8 cellular contexts compared by ENCODE assay signal in genomic region chr13:80342541-80343371, GRCh38. TPM values are rescaled to one million over a fixed set of nuclear protein-coding genes. Genes with fewer than 3 reads are reported as not detected.
DNase-seq lines count a peak whose midpoint lies in the region; ATAC-seq and TF ChIP-seq lines count a peak whose summit lies in the region.

No MANE protein-coding gene starts in this region.

- H4K20me1 ChIP-seq in neural progenitor cell (ENCODE audit: low read depth): peaks cover 22% of the 10 kb centered on the region

- H3K36me3 Mint-ChIP-seq in neural progenitor cell: peaks cover 14% of the 10 kb centered on the region

- peak; percentile 94 for DNase-seq in COLO668 (lab: John Stamatoyannopoulos, UW; ENCODE audit: unreplicated experiment)
- peak; percentile 82 for DNase-seq in HK-2 (ENCODE audit: unreplicated experiment)
- DNase-seq in RPMI8226: peak; percentile 58
- DNase-seq in activated gamma-delta T cell treated with anti-CD3 and anti-CD28 coated beads, Interleukin-2, amount 50 U/mL, for 16 hours (ENCODE audit: low read depth): peak; percentile 71
- DNase-seq in foreskin melanocyte: peak; percentile 62
- DNase-seq in neural progenitor cell (ENCODE audit: low spot score): peak; percentile 90

- H3K27me3 ChIP-seq in neural progenitor cell: peaks cover 17% of the 10 kb centered on the region

- H3K27ac ChIP-seq in neural progenitor cell: no peak overlapping the region
- peak overlapping the region; percentile 84 for H3K27ac ChIP-seq in temporal lobe (ENCODE audit: low read depth, low read length)

- peak; percentile 48 for ATAC-seq in GM19467 (IDR thresholded peaks at IDR 0.05; ENCODE audit: unreplicated experiment)

- H3K9me3 Mint-ChIP-seq in neural progenitor cell: peaks cover 10% of the 10 kb centered on the region

- peak overlapping the region; percentile 80 for H3K4me2 ChIP-seq in neural progenitor cell

- H3K79me2 ChIP-seq in neural progenitor cell (ENCODE audit: low read depth): peaks cover 30% of the 10 kb centered on the region

- peak overlapping the region; percentile 80 for H2AFZ ChIP-seq in neural progenitor cell (replicated peaks)

- H3K4me3 Mint-ChIP-seq in neural progenitor cell: peak overlapping the region; percentile 91

- no peaks in the 10 kb centered on the region for H3K9me3 ChIP-seq in neural progenitor cell (ENCODE audit: low read depth)

- TF ChIP-seq CTCF in neural progenitor cell (IDR thresholded peaks at IDR 0.05): peak; percentile 98

- no peak overlapping the region for H3K9ac ChIP-seq in neural progenitor cell

- peaks cover 5% of the 10 kb centered on the region for H3K27me3 Mint-ChIP-seq in neural progenitor cell (ENCODE audit: insufficient read depth, low read depth)

- H3F3A ChIP-seq in neural progenitor cell (ENCODE audit: low read depth): peaks cover 36% of the 10 kb centered on the region

- peak overlapping the region; percentile 99 for H3K27ac Mint-ChIP-seq in neural progenitor cell

- H3K36me3 ChIP-seq in neural progenitor cell: no peaks in the 10 kb centered on the region

- peak overlapping the region; percentile 96 for H3K4me3 ChIP-seq in neural progenitor cell

- peaks cover 12% of the 10 kb centered on the region for H3K4me1 ChIP-seq in neural progenitor cell

- H3K4me1 Mint-ChIP-seq in neural progenitor cell: peaks cover 23% of the 10 kb centered on the region

RNA-seq across cellular contexts. Expression of gene SPRY2, which starts 1.8 kb away (rescaled TPM):
- total RNA-seq in neural progenitor cell (ENCODE audit: low replicate concordance): 17.2 and 22.5 TPM in 2 replicates
- total RNA-seq in temporal lobe: 32.2 TPM
